Comparison of ENCODE assay signal across 18 cellular contexts in genomic region chr9:2916382-2916985, GRCh38.
"Had no signal": no experiment of that assay in that cellular context is flagged by ENCODE, and none has a peak within 500 bp of the region (broad histone marks: within the 10 kb centered on the region; RNA-seq: fewer than 3 reads in every experiment).

No MANE protein-coding gene starts in this region.

- H3K4me1 Mint-ChIP-seq: central memory CD8-positive, alpha-beta T cell; memory B cell; natural killer cell; stimulated activated naive B cell treated with anti-CD40 and anti-IgM and Interleukin-4, amounts not matched to agents 10 μg/mL and 1 μg/mL and 100 μg/mL, for 72 hours had no signal

- DNase-seq: activated CD4-positive, alpha-beta memory T cell treated with anti-CD3 and anti-CD28 coated beads for 36 hours; activated effector memory CD4-positive, alpha-beta T cell treated with Interleukin-2 at 50 U/mL for 16 hours; activated naive CD4-positive, alpha-beta T cell treated with anti-CD3 and anti-CD28 coated beads, Interleukin-2, amount 50 U/mL, for 16 hours; activated T-cell treated with anti-CD3 and anti-CD28 coated beads, Interleukin-2, amount 50 U/mL, for 4 hours; effector memory CD4-positive, alpha-beta T cell; head of caudate nucleus; left colon; natural killer cell; stimulated activated CD4-positive, alpha-beta T cell treated with anti-CD3 and anti-CD28 coated beads, Interleukin-4, amount 100 ng/mL, for 1 hour; stimulated activated naive B cell treated with anti-CD40 and anti-IgM and Interleukin-4, amounts not matched to agents 10 μg/mL and 1 μg/mL and 100 μg/mL, for 72 hours; T-helper 1 cell; tibial artery had no signal

- H3K4me1 ChIP-seq: right atrium auricular region had no signal

- H3K9me3 Mint-ChIP-seq: activated CD4-positive, alpha-beta memory T cell treated with anti-CD3 and anti-CD28 coated beads for 36 hours; central memory CD8-positive, alpha-beta T cell; memory B cell; natural killer cell; stimulated activated naive B cell treated with anti-CD40 and anti-IgM and Interleukin-4, amounts not matched to agents 10 μg/mL and 1 μg/mL and 100 μg/mL, for 72 hours had no signal

- H3K4me3 ChIP-seq: coronary artery, right atrium auricular region, tibial artery had no signal

- H3K4me3 Mint-ChIP-seq: activated CD4-positive, alpha-beta memory T cell treated with anti-CD3 and anti-CD28 coated beads for 36 hours; activated T-cell treated with anti-CD3 and anti-CD28 coated beads, Interleukin-2, amount 50 U/mL, for 4 hours; central memory CD8-positive, alpha-beta T cell; memory B cell; natural killer cell; stimulated activated naive B cell treated with anti-CD40 and anti-IgM and Interleukin-4, amounts not matched to agents 10 μg/mL and 1 μg/mL and 100 μg/mL, for 72 hours had no signal

- H3K36me3 ChIP-seq: right atrium auricular region, tibial artery had no signal

- ATAC-seq: activated T-cell treated with anti-CD3 and anti-CD28 coated beads, Interleukin-2, amount 50 U/mL, for 4 hours; left colon; natural killer cell; stimulated activated naive B cell treated with anti-CD40 and anti-IgM and Interleukin-4, amounts not matched to agents 10 μg/mL and 1 μg/mL and 100 μg/mL, for 72 hours had no signal

- H3K27me3 ChIP-seq: right atrium auricular region, tibial artery had no signal

- H3K27ac ChIP-seq: coronary artery, right atrium auricular region, tibial artery, VCaP had no signal

- H3K9me3 ChIP-seq: right atrium auricular region, tibial artery had no signal

- H3K27me3 Mint-ChIP-seq: memory B cell had no signal

- H3K36me3 Mint-ChIP-seq: activated CD4-positive, alpha-beta memory T cell treated with anti-CD3 and anti-CD28 coated beads for 36 hours; memory B cell; natural killer cell; stimulated activated naive B cell treated with anti-CD40 and anti-IgM and Interleukin-4, amounts not matched to agents 10 μg/mL and 1 μg/mL and 100 μg/mL, for 72 hours had no signal

- H3K27ac Mint-ChIP-seq: activated CD4-positive, alpha-beta memory T cell treated with anti-CD3 and anti-CD28 coated beads for 36 hours; memory B cell; natural killer cell; progenitor cell of endocrine pancreas; stimulated activated naive B cell treated with anti-CD40 and anti-IgM and Interleukin-4, amounts not matched to agents 10 μg/mL and 1 μg/mL and 100 μg/mL, for 72 hours had no signal
